In genomic region chr3:49553690-49554634, GRCh38 we compare ENCODE assay signal across 8 cellular contexts.
DNase-seq lines count a peak whose midpoint lies in the region; ATAC-seq lines count a peak whose summit lies in the region.

Gene BSN, plus strand, starts transcription at chr3:49554477. Its CDS starts 126 bp downstream, at chr3:49554603.

- peak; percentile 86 for DNase-seq in ACHN
- DNase-seq in NCI-H2227 (lab: John Stamatoyannopoulos, UW; ENCODE audit: unreplicated experiment) = peak; percentile 95
- peak; percentile 63 for DNase-seq in activated CD4-positive, CD25-positive, alpha-beta regulatory T cell treated with anti-CD3 and anti-CD28 coated beads, Interleukin-2, amount 50 U/mL, for 16 hours (ENCODE audit: low read depth, low spot score)
- peak; percentile 79 for DNase-seq in central memory CD4-positive, alpha-beta T cell
- DNase-seq in islet precursor cell = peak; percentile 95
- peak; percentile 88 for DNase-seq in stimulated activated CD4-positive, alpha-beta T cell treated with anti-CD3 and anti-CD28 coated beads, Interleukin-12 subunit alpha, Interleukin-12 subunit beta, amount 100 ng/mL, for 4 hours

- ATAC-seq in GM18907 (IDR thresholded peaks at IDR 0.05; ENCODE audit: unreplicated experiment) (peak; percentile 79), HG03159 (IDR thresholded peaks at IDR 0.05; ENCODE audit: unreplicated experiment) (peak; percentile 84)

- in situ Hi-C loops in ACHN (cut with HindIII; ENCODE audit: low pct_ligation_motif_present, low pct_unique_long_range_greater_than_20kb, low sequenced_read_pairs) = no loop called here

Comparison
In these comparisons a context has a peak if more than half of its experiments do, and no peak if none do; other contexts are left out.
1. Peak in every context shown above with its lines: DNase-seq and ATAC-seq.